ENCODE assay signal across 30 cellular contexts in the genomic region with DNA sequence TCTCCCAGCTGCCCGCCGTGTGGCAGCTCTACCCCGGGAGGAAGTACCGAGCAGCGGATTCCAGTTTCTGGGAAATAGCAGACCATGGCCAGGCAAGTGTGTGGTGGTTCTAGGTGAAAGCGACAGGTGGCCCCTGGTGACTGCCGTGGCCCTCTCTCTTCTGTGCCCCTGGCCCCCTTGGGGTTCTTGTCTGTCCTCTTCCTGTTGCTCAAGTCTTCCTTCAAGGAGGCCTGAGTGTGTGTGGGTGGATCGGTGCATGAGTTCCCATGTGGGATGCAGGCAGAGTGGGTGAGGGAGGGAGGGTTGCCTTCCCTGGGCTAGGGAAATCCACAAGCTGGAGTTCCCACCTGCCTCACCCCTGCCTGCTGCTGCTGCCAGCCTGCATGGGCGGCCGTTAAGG. TPM values are rescaled to one million over a fixed set of nuclear protein-coding genes. Genes with fewer than 3 reads are reported as not detected.
"Had no signal": no experiment of that assay in that cellular context is flagged by ENCODE, and none has a peak within 500 bp of the region (broad histone marks: within the 10 kb centered on the region; RNA-seq: fewer than 3 reads in every experiment).

No MANE protein-coding gene starts in this region.

- H3K4me1 ChIP-seq: ascending aorta, body of pancreas, Peyer's patch, SJCRH30 had no signal

- H3K27ac ChIP-seq: ascending aorta, body of pancreas, Peyer's patch, RWPE1, SJCRH30, VCaP had no signal

- H3K4me3 ChIP-seq: ascending aorta, body of pancreas, Peyer's patch, SJCRH30 had no signal

- H3K9me3 Mint-ChIP-seq: activated CD8-positive, alpha-beta T cell treated with anti-CD3 and anti-CD28 coated beads for 36 hours; activated naive CD4-positive, alpha-beta T cell treated with anti-CD3 and anti-CD28 coated beads, Interleukin-2, amount 50 U/mL, for 24 hours; activated T-cell treated with anti-CD3 and anti-CD28 coated beads, Interleukin-2, amount 50 U/mL, for 24 hours; activated T-helper 1 cell treated with anti-CD3 and anti-CD28 coated beads, Interleukin-12 subunit alpha, Interleukin-12 subunit beta, Interleukin-2, Interleukin-4 antibody, amounts not matched to agents 30 ng/mL and 10 ng/mL and 1 ng/mL, durations not matched to agents 14 hours and 24 hours and 36 hours had no signal

- DNase-seq: activated CD4-positive, alpha-beta T cell treated with anti-CD3 and anti-CD28 coated beads for 36 hours; activated CD4-positive, alpha-beta T cell treated with anti-CD3 and anti-CD28 coated beads, Interleukin-2, amount 50 U/mL, for 1 hour; activated CD8-positive, alpha-beta T cell treated with anti-CD3 and anti-CD28 coated beads for 36 hours; activated effector memory CD4-positive, alpha-beta T cell treated with Interleukin-2 at 50 U/mL for 16 hours; activated naive CD4-positive, alpha-beta T cell; activated T-cell treated with anti-CD3 and anti-CD28 coated beads, Interleukin-2, amount 50 U/mL, for 24 hours; body of pancreas; central memory CD4-positive, alpha-beta T cell; NCI-H1092; NCI-H1417; NCI-H1930; NCI-H2171; NCI-H2227 treated with DMSO at 0.1 percent for 48 hours; NCI-H446 treated with DMSO at 0.1 percent for 48 hours; NCI-H526 treated with DMSO at 0.1 percent for 48 hours; NK-92 treated with Interleukin-12 subunit alpha and Interleukin-12 subunit beta, amount 100 ng/mL, for 24 hours; Peyer's patch; Right ventricle myocardium superior; SJCRH30; SK-N-SH; T-helper 1 cell had no signal

- H3K27me3 ChIP-seq: ascending aorta, body of pancreas, Peyer's patch had no signal

- H3K36me3 ChIP-seq: ascending aorta, Peyer's patch, SJCRH30 had no signal

- H3K27ac Mint-ChIP-seq: activated CD4-positive, alpha-beta T cell treated with anti-CD3 and anti-CD28 coated beads for 36 hours; activated CD8-positive, alpha-beta T cell treated with anti-CD3 and anti-CD28 coated beads for 36 hours; activated naive CD4-positive, alpha-beta T cell treated with anti-CD3 and anti-CD28 coated beads, Interleukin-2, amount 50 U/mL, for 24 hours; activated T-cell treated with anti-CD3 and anti-CD28 coated beads, Interleukin-2, amount 50 U/mL, for 24 hours; activated T-helper 1 cell treated with anti-CD3 and anti-CD28 coated beads, Interleukin-12 subunit alpha, Interleukin-12 subunit beta, Interleukin-2, Interleukin-4 antibody, amounts not matched to agents 30 ng/mL and 10 ng/mL and 1 ng/mL, durations not matched to agents 14 hours and 24 hours and 36 hours had no signal

- ATAC-seq: activated CD4-positive, alpha-beta T cell treated with anti-CD3 and anti-CD28 coated beads for 36 hours; activated CD8-positive, alpha-beta T cell treated with anti-CD3 and anti-CD28 coated beads for 36 hours; body of pancreas had no signal

- H3K4me1 Mint-ChIP-seq: activated CD4-positive, alpha-beta T cell treated with anti-CD3 and anti-CD28 coated beads for 36 hours; activated naive CD4-positive, alpha-beta T cell treated with anti-CD3 and anti-CD28 coated beads, Interleukin-2, amount 50 U/mL, for 24 hours had no signal

- H3K4me2 ChIP-seq: SK-N-SH had no signal

- H3K9me3 ChIP-seq: ascending aorta, body of pancreas, Peyer's patch, SJCRH30, SK-N-SH had no signal

- H3K36me3 Mint-ChIP-seq: activated naive CD4-positive, alpha-beta T cell treated with anti-CD3 and anti-CD28 coated beads, Interleukin-2, amount 50 U/mL, for 24 hours had no signal

- H3K9ac ChIP-seq: SK-N-SH had no signal

- H3K4me3 Mint-ChIP-seq: activated CD4-positive, alpha-beta T cell treated with anti-CD3 and anti-CD28 coated beads for 36 hours; activated CD8-positive, alpha-beta T cell treated with anti-CD3 and anti-CD28 coated beads for 36 hours; activated naive CD4-positive, alpha-beta T cell treated with anti-CD3 and anti-CD28 coated beads, Interleukin-2, amount 50 U/mL, for 24 hours; activated T-cell treated with anti-CD3 and anti-CD28 coated beads, Interleukin-2, amount 50 U/mL, for 24 hours; activated T-helper 1 cell treated with anti-CD3 and anti-CD28 coated beads, Interleukin-12 subunit alpha, Interleukin-12 subunit beta, Interleukin-2, Interleukin-4 antibody, amounts not matched to agents 30 ng/mL and 10 ng/mL and 1 ng/mL, durations not matched to agents 14 hours and 24 hours and 36 hours had no signal

RNA-seq across cellular contexts. Expression of a gene that starts 4.6 kb away (rescaled TPM):
- total RNA-seq: activated CD4-positive, alpha-beta T cell treated with anti-CD3 and anti-CD28 coated beads for 36 hours; activated CD8-positive, alpha-beta T cell treated with anti-CD3 and anti-CD28 coated beads for 36 hours; activated T-helper 1 cell treated with anti-CD3 and anti-CD28 coated beads, Interleukin-12 subunit alpha, Interleukin-12 subunit beta, Interleukin-2, Interleukin-4 antibody, amounts not matched to agents 30 ng/mL and 10 ng/mL and 1 ng/mL, durations not matched to agents 14 hours and 24 hours and 36 hours; ascending aorta; body of pancreas; bronchial epithelial cell; LHCN-M2; M059J; Peyer's patch; Right ventricle myocardium superior; SJCRH30; T-helper 2 cell treated with Interferon-gamma antibody and Interleukin-4, amounts not matched to agents 100 ng/mL and 5 ng/mL, for 36 hours had no signal
- polyA plus RNA-seq: SK-N-SH had no signal

RNA-seq across cellular contexts. Expression of a gene that starts 23.1 kb away (rescaled TPM):
- total RNA-seq: activated CD4-positive, alpha-beta T cell treated with anti-CD3 and anti-CD28 coated beads for 36 hours; activated T-helper 1 cell treated with anti-CD3 and anti-CD28 coated beads, Interleukin-12 subunit alpha, Interleukin-12 subunit beta, Interleukin-2, Interleukin-4 antibody, amounts not matched to agents 30 ng/mL and 10 ng/mL and 1 ng/mL, durations not matched to agents 14 hours and 24 hours and 36 hours; ascending aorta; body of pancreas; bronchial epithelial cell; LHCN-M2; M059J; Right ventricle myocardium superior; SJCRH30; T-helper 2 cell treated with Interferon-gamma antibody and Interleukin-4, amounts not matched to agents 100 ng/mL and 5 ng/mL, for 36 hours had no signal
- polyA plus RNA-seq: SK-N-SH had no signal
